1 cellular context compared by ENCODE assay signal in genomic region chr4:1331591-1332353, GRCh38.
TF ChIP-seq lines count a peak whose summit lies in the region.

No MANE protein-coding gene starts in this region.

TF ChIP-seq in K562, 482 proteins besides CTCF, POLR2A, EP300 and RAD21:
- TF ChIP-seq YY1 (IDR thresholded peaks at IDR 0.05; ENCODE audit: borderline replicate concordance in 1 of 3, control insufficient read depth in 1 of 3, extremely low read depth in 1 of 3, insufficient read depth in 3 of 3, insufficient read length in 1 of 3, insufficient replicate concordance in 2 of 3, low read depth in 1 of 3, low read length in 2 of 3) (no peak), POLR2G (IDR thresholded peaks at IDR 0.05; ENCODE audit: low read depth, low read length) (0 out of 2 replicates have a peak, but pooled peaks have one; percentile 37)
